ENCODE assay signal across 9 cellular contexts in the genomic region with DNA sequence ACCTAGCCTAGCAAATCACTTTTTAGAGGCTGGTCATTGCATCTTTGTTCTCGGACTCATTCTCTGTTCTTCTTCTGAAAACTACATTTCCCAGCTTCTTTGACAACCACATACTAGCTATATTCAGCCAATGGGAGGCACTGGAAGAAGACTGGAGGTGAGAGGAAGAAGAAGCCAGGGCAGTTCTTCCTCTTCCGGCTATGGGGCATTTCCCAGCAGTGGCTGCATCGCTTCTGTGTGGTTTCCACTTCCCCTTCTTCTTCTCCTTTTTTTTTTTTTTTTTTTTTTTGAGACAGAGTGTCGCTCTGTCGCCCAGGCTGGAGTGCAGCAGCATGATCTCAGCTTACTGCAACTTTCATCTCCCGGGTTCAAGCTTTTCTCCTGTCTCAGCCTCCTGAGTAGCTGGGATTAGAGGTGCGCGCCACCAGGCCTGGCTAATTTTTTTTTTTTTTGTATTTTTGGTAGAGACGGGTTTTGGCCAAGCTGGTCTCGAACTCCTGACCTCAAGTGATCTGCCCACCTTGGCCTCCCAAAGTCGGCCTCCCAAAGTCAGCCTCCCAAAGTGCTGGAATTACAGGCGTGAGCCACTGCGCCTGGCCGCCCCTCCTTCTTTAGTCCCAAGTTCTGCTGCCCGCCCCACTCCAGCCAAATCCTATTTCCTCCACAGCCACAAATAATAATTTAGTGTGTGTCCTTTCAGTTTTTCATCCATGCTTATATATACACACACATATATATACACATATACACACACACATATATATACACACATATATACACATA. TPM values are rescaled to one million over a fixed set of nuclear protein-coding genes. Genes with fewer than 3 reads are reported as not detected.
DNase-seq lines count a peak whose midpoint lies in the region; ATAC-seq lines count a peak whose summit lies in the region.
"Had no signal": no experiment of that assay in that cellular context is flagged by ENCODE, and none has a peak within 500 bp of the region (broad histone marks: within the 10 kb centered on the region; RNA-seq: fewer than 3 reads in every experiment).

No MANE protein-coding gene starts in this region.

- peak overlapping the region in 5 of 11 experiments; percentile 19 to 57 (median 44); a peak in 8 of 22 replicates for H3K9ac ChIP-seq in BLaER1 treated with 17β-estradiol and CSF1 and Interleukin-3, amounts not matched to agents 10 nM and 100 nM
- no peak overlapping the region for H3K9ac ChIP-seq in mesenchymal stem cell (ENCODE audit: low read length)

- no peak overlapping the region for H3K4ac ChIP-seq in mesenchymal stem cell (ENCODE audit: low read depth in 1 of 2, low read length in 2 of 2)

- peak overlapping the region; percentile 59 to 86 (median 78) for H3K4me2 ChIP-seq in BLaER1 treated with 17β-estradiol and CSF1 and Interleukin-3, amounts not matched to agents 10 nM and 100 nM
- H3K4me2 ChIP-seq in mesenchymal stem cell (ENCODE audit: low read length, poor library complexity, severe bottlenecking): no peak overlapping the region

- intact Hi-C loops in cardiac septum (cut with DNase I): loop anchor here (10.0 kb wide), 1 partner anchor 47 kb away; a partner anchor contains a TSS

- H2BK5ac ChIP-seq in mesenchymal stem cell (ENCODE audit: low read depth, low read length, poor library complexity, severe bottlenecking): no peak overlapping the region

- H3K9me3 Mint-ChIP-seq in T-helper 1 cell treated with Interleukin-12 subunit alpha and Interleukin-12 subunit beta and Interleukin-4 antibody, amounts not matched to agents 30 μg/mL and 1 μg/mL, for 36 hours: no peaks in the 10 kb centered on the region

- H3K4me1 Mint-ChIP-seq in T-helper 1 cell treated with Interleukin-12 subunit alpha and Interleukin-12 subunit beta and Interleukin-4 antibody, amounts not matched to agents 30 μg/mL and 1 μg/mL, for 36 hours (ENCODE audit: low read depth): peaks cover 9% of the 10 kb centered on the region

- no peak overlapping the region for H2AK5ac ChIP-seq in mesenchymal stem cell (ENCODE audit: low read length, severe bottlenecking)

- H3K14ac ChIP-seq in mesenchymal stem cell (ENCODE audit: low read length in 2 of 2): no peak overlapping the region

- DNase-seq in cardiac septum (ENCODE audit: low spot score): peak; percentile 77
- no peak for DNase-seq in mesenchymal stem cell
- DNase-seq in LoVo (ENCODE audit: low spot score): no peak
- DNase-seq in DMS53 (lab: John Stamatoyannopoulos, UW): no peak

- peak overlapping the region in 9 of 11 experiments; percentile 46 to 71 (median 60); a peak in 18 of 22 replicates for H3K27ac ChIP-seq in BLaER1 treated with 17β-estradiol and CSF1 and Interleukin-3, amounts not matched to agents 10 nM and 100 nM
- no peak overlapping the region for H3K27ac ChIP-seq in mesenchymal stem cell (ENCODE audit: low read length, poor library complexity, severe bottlenecking)
- H3K27ac ChIP-seq: body of pancreas had no signal

- no peak overlapping the region for H3K18ac ChIP-seq in mesenchymal stem cell (ENCODE audit: low read depth in 1 of 2, low read length in 2 of 2)

- no peaks in the 10 kb centered on the region for H3K36me3 Mint-ChIP-seq in T-helper 1 cell treated with Interleukin-12 subunit alpha and Interleukin-12 subunit beta and Interleukin-4 antibody, amounts not matched to agents 30 μg/mL and 1 μg/mL, for 36 hours (ENCODE audit: low read depth)

- no peaks in the 10 kb centered on the region for H3K9me3 ChIP-seq in BLaER1 treated with 17β-estradiol and CSF1 and Interleukin-3, amounts not matched to agents 10 nM and 100 nM (replicated peaks in 1 of 11)
- no peaks in the 10 kb centered on the region for H3K9me3 ChIP-seq in mesenchymal stem cell (ENCODE audit: control insufficient read depth, low read length)
- H3K9me3 ChIP-seq: body of pancreas had no signal

- no peaks in the 10 kb centered on the region for H3K27me3 ChIP-seq in BLaER1 treated with 17β-estradiol and CSF1 and Interleukin-3, amounts not matched to agents 10 nM and 100 nM
- no peaks in the 10 kb centered on the region for H3K27me3 ChIP-seq in mesenchymal stem cell (ENCODE audit: control insufficient read depth in 1 of 2, insufficient read depth in 1 of 2, low read length in 2 of 2)
- H3K27me3 ChIP-seq: body of pancreas had no signal

- H3K27me3 Mint-ChIP-seq in T-helper 1 cell treated with Interleukin-12 subunit alpha and Interleukin-12 subunit beta and Interleukin-4 antibody, amounts not matched to agents 30 μg/mL and 1 μg/mL, for 36 hours (ENCODE audit: low read depth): no peaks in the 10 kb centered on the region

- peak overlapping the region in 1 of 10 experiments; percentile 38; a peak in 2 of 20 replicates for H3K4me3 ChIP-seq in BLaER1 treated with 17β-estradiol and CSF1 and Interleukin-3, amounts not matched to agents 10 nM and 100 nM
- no peak overlapping the region for H3K4me3 ChIP-seq in mesenchymal stem cell (ENCODE audit: insufficient read depth in 1 of 2, low read depth in 1 of 2, low read length in 2 of 2)
- H3K4me3 ChIP-seq: body of pancreas had no signal

- H2BK120ac ChIP-seq in mesenchymal stem cell (ENCODE audit: low read depth, low read length): no peak overlapping the region

- H3K27ac Mint-ChIP-seq in T-helper 1 cell treated with Interleukin-12 subunit alpha and Interleukin-12 subunit beta and Interleukin-4 antibody, amounts not matched to agents 30 μg/mL and 1 μg/mL, for 36 hours: peak overlapping the region; percentile 62

- no peak overlapping the region for H4K8ac ChIP-seq in mesenchymal stem cell (ENCODE audit: low read length)

- H4K20me1 ChIP-seq in BLaER1 treated with 17β-estradiol and CSF1 and Interleukin-3, amounts not matched to agents 10 nM and 100 nM: no peaks in the 10 kb centered on the region

- H3K4me3 Mint-ChIP-seq in T-helper 1 cell treated with Interleukin-12 subunit alpha and Interleukin-12 subunit beta and Interleukin-4 antibody, amounts not matched to agents 30 μg/mL and 1 μg/mL, for 36 hours: peak overlapping the region; percentile 61

- no peak overlapping the region for H2AFZ ChIP-seq in mesenchymal stem cell (ENCODE audit: low read depth, low read length)

- H2BK15ac ChIP-seq in mesenchymal stem cell (ENCODE audit: low read depth, poor library complexity, severe bottlenecking): no peak overlapping the region

- H3K23ac ChIP-seq in mesenchymal stem cell (ENCODE audit: low read length in 2 of 2): no peak overlapping the region

- ATAC-seq in GM21723 (IDR thresholded peaks at IDR 0.05; ENCODE audit: unreplicated experiment) (peak; percentile 69), GM19467 (IDR thresholded peaks at IDR 0.05; ENCODE audit: unreplicated experiment) (no peak)
- ATAC-seq: body of pancreas had no signal

- peaks cover 24 to 62% (median 38%) of the 10 kb centered on the region in 10 experiments for H3K4me1 ChIP-seq in BLaER1 treated with 17β-estradiol and CSF1 and Interleukin-3, amounts not matched to agents 10 nM and 100 nM
- no peaks in the 10 kb centered on the region for H3K4me1 ChIP-seq in mesenchymal stem cell (ENCODE audit: control insufficient read depth, insufficient read depth, low read depth, low read length)
- H3K4me1 ChIP-seq: body of pancreas had no signal

- 99% methylated on average over 14 of the region's 15 CpGs for WGBS in mesenchymal stem cell

- no peak overlapping the region for H2BK12ac ChIP-seq in mesenchymal stem cell (ENCODE audit: low read length in 2 of 2)

- no peak overlapping the region for H4K91ac ChIP-seq in mesenchymal stem cell (ENCODE audit: low read length)

- no peaks in the 10 kb centered on the region for H3K79me1 ChIP-seq in mesenchymal stem cell (replicated peaks; ENCODE audit: low read length, poor library complexity, severe bottlenecking)

- H3K36me3 ChIP-seq in BLaER1 treated with 17β-estradiol and CSF1 and Interleukin-3, amounts not matched to agents 10 nM and 100 nM: no peaks in the 10 kb centered on the region
- no peaks in the 10 kb centered on the region for H3K36me3 ChIP-seq in mesenchymal stem cell (ENCODE audit: control insufficient read depth in 1 of 2, insufficient read depth in 2 of 2, low read depth in 1 of 2, low read length in 2 of 2)

RNA-seq across cellular contexts. Expression of a gene that starts 6.9 kb away (rescaled TPM):
- total RNA-seq in cardiac septum: 40.6 TPM
- 30.9 TPM for polyA plus RNA-seq in mesenchymal stem cell (2013, experiment 1 of 2)
- 29.7 TPM for polyA plus RNA-seq in mesenchymal stem cell (2013, experiment 2 of 2)

RNA-seq across cellular contexts. Expression of a gene that starts 45.4 kb away (rescaled TPM):
- 15.7 TPM for total RNA-seq in cardiac septum
- 14.6 TPM for polyA plus RNA-seq in mesenchymal stem cell (2013, experiment 1 of 2)
- 14.9 TPM for polyA plus RNA-seq in mesenchymal stem cell (2013, experiment 2 of 2)
